11 cellular contexts compared by ENCODE assay signal in genomic region chr13:42337808-42338600, GRCh38.
"Had no signal": no experiment of that assay in that cellular context is flagged by ENCODE, and none has a peak within 500 bp of the region (broad histone marks: within the 10 kb centered on the region; RNA-seq: fewer than 3 reads in every experiment).

No MANE protein-coding gene starts in this region.

- DNase-seq: activated CD4-positive, alpha-beta memory T cell treated with anti-CD3 and anti-CD28 coated beads, Interleukin-2, amount 10 ng/mL, durations not matched to agents 7 days and 5 days; activated CD4-positive, alpha-beta T cell treated with anti-CD3 and anti-CD28 coated beads for 1 hour; activated CD8-positive, alpha-beta memory T cell treated with anti-CD3 and anti-CD28 coated beads, Interleukin-2, amount 50 U/mL, for 48 hours; effector memory CD4-positive, alpha-beta T cell; gastrocnemius medialis; left ventricle myocardium inferior; stimulated activated CD4-positive, alpha-beta T cell treated with anti-CD3 and anti-CD28 coated beads, Interleukin-2, amount 100 ng/mL, for 48 hours; stimulated activated naive CD4-positive, alpha-beta T cell treated with Interleukin-2 at 50 U/mL for 16 hours; testis; upper lobe of right lung had no signal

- H3K27ac ChIP-seq: gastrocnemius medialis, left ventricle myocardium inferior, testis, upper lobe of right lung had no signal

- H3K36me3 ChIP-seq: gastrocnemius medialis, left ventricle myocardium inferior, upper lobe of right lung had no signal

- H3K27me3 ChIP-seq: gastrocnemius medialis, testis, upper lobe of right lung had no signal

- ATAC-seq: gastrocnemius medialis, upper lobe of right lung had no signal

- H3K9me3 ChIP-seq: gastrocnemius medialis, left ventricle myocardium inferior, testis, upper lobe of right lung had no signal

- H3K4me3 ChIP-seq: gastrocnemius medialis, left ventricle myocardium inferior, testis, upper lobe of right lung had no signal

- H3K4me1 ChIP-seq: gastrocnemius medialis, left ventricle myocardium inferior, testis, upper lobe of right lung had no signal

- FAIRE-seq: keratinocyte had no signal
